1 cellular context compared by ENCODE assay signal in the genomic region with DNA sequence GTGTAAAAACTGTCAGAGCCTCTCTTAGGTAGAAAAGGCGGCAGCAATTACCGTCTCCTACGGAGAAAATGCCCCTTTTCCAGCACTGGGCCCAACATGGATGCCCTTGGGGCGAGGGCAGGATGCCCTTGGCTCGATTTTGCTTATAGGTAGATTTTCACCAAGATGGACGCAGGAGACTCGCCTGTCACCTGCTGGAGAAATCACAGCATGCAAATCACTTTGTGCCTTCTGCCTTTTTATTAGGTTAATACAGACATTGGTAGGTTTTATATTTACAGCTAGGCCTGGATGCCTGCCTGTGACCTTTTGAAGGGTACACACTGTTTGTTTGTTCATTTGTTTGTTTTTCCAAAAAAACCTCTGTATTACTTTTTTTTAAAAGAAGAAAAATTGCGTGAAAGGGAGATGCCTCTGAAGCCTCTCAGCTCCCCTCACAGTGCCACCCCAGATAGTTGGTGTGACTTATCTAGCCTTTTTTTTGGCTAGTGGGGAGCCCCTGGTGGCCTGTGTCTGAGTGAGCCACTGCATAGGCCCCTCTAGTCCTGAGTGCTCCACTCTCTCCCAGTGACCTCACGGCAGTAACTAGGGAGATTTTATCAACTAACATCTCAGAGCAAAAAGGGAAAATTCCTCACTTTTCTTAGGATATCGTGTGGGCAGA.
TF ChIP-seq lines count a peak whose summit lies in the region.

No MANE protein-coding gene starts in this region.

TF ChIP-seq in WTC11, 78 proteins besides CTCF, POLR2A, EP300 and RAD21 (continued from another document):
- TF ChIP-seq, protein P1, sequence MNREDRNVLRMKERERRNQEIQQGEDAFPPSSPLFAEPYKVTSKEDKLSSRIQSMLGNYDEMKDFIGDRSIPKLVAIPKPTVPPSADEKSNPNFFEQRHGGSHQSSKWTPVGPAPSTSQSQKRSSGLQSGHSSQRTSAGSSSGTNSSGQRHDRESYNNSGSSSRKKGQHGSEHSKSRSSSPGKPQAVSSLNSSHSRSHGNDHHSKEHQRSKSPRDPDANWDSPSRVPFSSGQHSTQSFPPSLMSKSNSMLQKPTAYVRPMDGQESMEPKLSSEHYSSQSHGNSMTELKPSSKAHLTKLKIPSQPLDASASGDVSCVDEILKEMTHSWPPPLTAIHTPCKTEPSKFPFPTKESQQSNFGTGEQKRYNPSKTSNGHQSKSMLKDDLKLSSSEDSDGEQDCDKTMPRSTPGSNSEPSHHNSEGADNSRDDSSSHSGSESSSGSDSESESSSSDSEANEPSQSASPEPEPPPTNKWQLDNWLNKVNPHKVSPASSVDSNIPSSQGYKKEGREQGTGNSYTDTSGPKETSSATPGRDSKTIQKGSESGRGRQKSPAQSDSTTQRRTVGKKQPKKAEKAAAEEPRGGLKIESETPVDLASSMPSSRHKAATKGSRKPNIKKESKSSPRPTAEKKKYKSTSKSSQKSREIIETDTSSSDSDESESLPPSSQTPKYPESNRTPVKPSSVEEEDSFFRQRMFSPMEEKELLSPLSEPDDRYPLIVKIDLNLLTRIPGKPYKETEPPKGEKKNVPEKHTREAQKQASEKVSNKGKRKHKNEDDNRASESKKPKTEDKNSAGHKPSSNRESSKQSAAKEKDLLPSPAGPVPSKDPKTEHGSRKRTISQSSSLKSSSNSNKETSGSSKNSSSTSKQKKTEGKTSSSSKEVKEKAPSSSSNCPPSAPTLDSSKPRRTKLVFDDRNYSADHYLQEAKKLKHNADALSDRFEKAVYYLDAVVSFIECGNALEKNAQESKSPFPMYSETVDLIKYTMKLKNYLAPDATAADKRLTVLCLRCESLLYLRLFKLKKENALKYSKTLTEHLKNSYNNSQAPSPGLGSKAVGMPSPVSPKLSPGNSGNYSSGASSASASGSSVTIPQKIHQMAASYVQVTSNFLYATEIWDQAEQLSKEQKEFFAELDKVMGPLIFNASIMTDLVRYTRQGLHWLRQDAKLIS (CRISPR knock-in tag; IDR thresholded peaks at IDR 0.05; ENCODE audit: borderline replicate concordance), result no peak
- no peak for TF ChIP-seq ZNF396 (CRISPR knock-in tag; IDR thresholded peaks at IDR 0.05; ENCODE audit: borderline replicate concordance)
- TF ChIP-seq MXD4 (CRISPR knock-in tag; IDR thresholded peaks at IDR 0.05; ENCODE audit: borderline replicate concordance), result no peak
- TF ChIP-seq, protein P2, sequence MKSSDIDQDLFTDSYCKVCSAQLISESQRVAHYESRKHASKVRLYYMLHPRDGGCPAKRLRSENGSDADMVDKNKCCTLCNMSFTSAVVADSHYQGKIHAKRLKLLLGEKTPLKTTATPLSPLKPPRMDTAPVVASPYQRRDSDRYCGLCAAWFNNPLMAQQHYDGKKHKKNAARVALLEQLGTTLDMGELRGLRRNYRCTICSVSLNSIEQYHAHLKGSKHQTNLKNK (CRISPR knock-in tag; IDR thresholded peaks at IDR 0.05), result no peak
- no peak for TF ChIP-seq OVOL2 (CRISPR knock-in tag; IDR thresholded peaks at IDR 0.05; ENCODE audit: borderline replicate concordance)
- TF ChIP-seq, protein P3, sequence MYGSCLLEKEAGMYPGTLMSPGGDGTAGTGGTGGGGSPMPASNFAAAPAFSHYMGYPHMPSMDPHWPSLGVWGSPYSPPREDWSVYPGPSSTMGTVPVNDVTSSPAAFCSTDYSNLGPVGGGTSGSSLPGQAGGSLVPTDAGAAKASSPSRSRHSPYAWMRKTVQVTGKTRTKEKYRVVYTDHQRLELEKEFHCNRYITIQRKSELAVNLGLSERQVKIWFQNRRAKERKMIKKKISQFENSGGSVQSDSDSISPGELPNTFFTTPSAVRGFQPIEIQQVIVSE (CRISPR knock-in tag; IDR thresholded peaks at IDR 0.05; ENCODE audit: borderline replicate concordance), result no peak
- no peak for TF ChIP-seq EMX1 (CRISPR knock-in tag; IDR thresholded peaks at IDR 0.05)
- TF ChIP-seq, protein P4, sequence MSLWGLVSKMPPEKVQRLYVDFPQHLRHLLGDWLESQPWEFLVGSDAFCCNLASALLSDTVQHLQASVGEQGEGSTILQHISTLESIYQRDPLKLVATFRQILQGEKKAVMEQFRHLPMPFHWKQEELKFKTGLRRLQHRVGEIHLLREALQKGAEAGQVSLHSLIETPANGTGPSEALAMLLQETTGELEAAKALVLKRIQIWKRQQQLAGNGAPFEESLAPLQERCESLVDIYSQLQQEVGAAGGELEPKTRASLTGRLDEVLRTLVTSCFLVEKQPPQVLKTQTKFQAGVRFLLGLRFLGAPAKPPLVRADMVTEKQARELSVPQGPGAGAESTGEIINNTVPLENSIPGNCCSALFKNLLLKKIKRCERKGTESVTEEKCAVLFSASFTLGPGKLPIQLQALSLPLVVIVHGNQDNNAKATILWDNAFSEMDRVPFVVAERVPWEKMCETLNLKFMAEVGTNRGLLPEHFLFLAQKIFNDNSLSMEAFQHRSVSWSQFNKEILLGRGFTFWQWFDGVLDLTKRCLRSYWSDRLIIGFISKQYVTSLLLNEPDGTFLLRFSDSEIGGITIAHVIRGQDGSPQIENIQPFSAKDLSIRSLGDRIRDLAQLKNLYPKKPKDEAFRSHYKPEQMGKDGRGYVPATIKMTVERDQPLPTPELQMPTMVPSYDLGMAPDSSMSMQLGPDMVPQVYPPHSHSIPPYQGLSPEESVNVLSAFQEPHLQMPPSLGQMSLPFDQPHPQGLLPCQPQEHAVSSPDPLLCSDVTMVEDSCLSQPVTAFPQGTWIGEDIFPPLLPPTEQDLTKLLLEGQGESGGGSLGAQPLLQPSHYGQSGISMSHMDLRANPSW (CRISPR knock-in tag; conservative IDR thresholded peaks at IDR 0.05; ENCODE audit: low read depth), result no peak
- no peak for TF ChIP-seq JAZF1 (CRISPR knock-in tag; IDR thresholded peaks at IDR 0.05)
- no peak for TF ChIP-seq FOXJ3 (CRISPR knock-in tag; IDR thresholded peaks at IDR 0.05; ENCODE audit: borderline replicate concordance)
- TF ChIP-seq, protein P5, sequence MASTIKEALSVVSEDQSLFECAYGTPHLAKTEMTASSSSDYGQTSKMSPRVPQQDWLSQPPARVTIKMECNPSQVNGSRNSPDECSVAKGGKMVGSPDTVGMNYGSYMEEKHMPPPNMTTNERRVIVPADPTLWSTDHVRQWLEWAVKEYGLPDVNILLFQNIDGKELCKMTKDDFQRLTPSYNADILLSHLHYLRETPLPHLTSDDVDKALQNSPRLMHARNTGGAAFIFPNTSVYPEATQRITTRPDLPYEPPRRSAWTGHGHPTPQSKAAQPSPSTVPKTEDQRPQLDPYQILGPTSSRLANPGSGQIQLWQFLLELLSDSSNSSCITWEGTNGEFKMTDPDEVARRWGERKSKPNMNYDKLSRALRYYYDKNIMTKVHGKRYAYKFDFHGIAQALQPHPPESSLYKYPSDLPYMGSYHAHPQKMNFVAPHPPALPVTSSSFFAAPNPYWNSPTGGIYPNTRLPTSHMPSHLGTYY (CRISPR knock-in tag; IDR thresholded peaks at IDR 0.05), result no peak
